In genomic region chr13:113664751-113665581, GRCh38 we compare ENCODE assay signal across 13 cellular contexts. TPM values are rescaled to one million over a fixed set of nuclear protein-coding genes. Genes with fewer than 3 reads are reported as not detected.
A peak's percentile ranks its signal among the peaks of the same experiment; 100 is the strongest.
DNase-seq lines count a peak whose midpoint lies in the region; ATAC-seq and TF ChIP-seq lines count a peak whose summit lies in the region.
"Had no signal": no experiment of that assay in that cellular context is flagged by ENCODE, and none has a peak within 500 bp of the region (broad histone marks: within the 10 kb centered on the region; RNA-seq: fewer than 3 reads in every experiment).

No MANE protein-coding gene starts in this region.

- H3K4me3 Mint-ChIP-seq in activated naive CD4-positive, alpha-beta T cell treated with anti-CD3 and anti-CD28 coated beads for 36 hours = no peak overlapping the region
- no peak overlapping the region for H3K4me3 Mint-ChIP-seq in osteocyte (ENCODE audit: unreplicated experiment)

- no peaks in the 10 kb centered on the region for H3K4me1 Mint-ChIP-seq in activated naive CD4-positive, alpha-beta T cell treated with anti-CD3 and anti-CD28 coated beads for 36 hours (ENCODE audit: low read depth)
- H3K4me1 Mint-ChIP-seq in osteocyte (ENCODE audit: unreplicated experiment) = no peaks in the 10 kb centered on the region

- H3K27me3 ChIP-seq in RWPE2 (ENCODE audit: insufficient read depth, poor library complexity, severe bottlenecking) (peaks cover 12% of the 10 kb centered on the region), suprapubic skin (no peaks in the 10 kb centered on the region)
- H3K27me3 ChIP-seq: thyroid gland had no signal

- H3K4me1 ChIP-seq in RWPE2 (ENCODE audit: insufficient read depth, poor library complexity, severe bottlenecking) (no peaks in the 10 kb centered on the region), suprapubic skin (no peaks in the 10 kb centered on the region)
- H3K4me1 ChIP-seq: psoas muscle, thyroid gland had no signal

- H3K27ac ChIP-seq in RWPE2 (ENCODE audit: poor library complexity, severe bottlenecking) = no peak overlapping the region
- H3K27ac ChIP-seq in suprapubic skin = no peak overlapping the region
- H3K27ac ChIP-seq: psoas muscle, thyroid gland had no signal

- H3K4me3 ChIP-seq in RWPE2 (ENCODE audit: severe bottlenecking) (no peak overlapping the region), suprapubic skin (no peak overlapping the region)
- H3K4me3 ChIP-seq: psoas muscle, thyroid gland had no signal

- no peak for TF ChIP-seq POLR2A in suprapubic skin (IDR thresholded peaks at IDR 0.05)

- TF ChIP-seq CTCF in RWPE2 (IDR thresholded peaks at IDR 0.05; ENCODE audit: poor library complexity, severe bottlenecking) (no peak), suprapubic skin (IDR thresholded peaks at IDR 0.05) (no peak), osteocyte (IDR thresholded peaks at IDR 0.05) (no peak)

- peaks cover 11% of the 10 kb centered on the region for H3K9me3 Mint-ChIP-seq in activated naive CD4-positive, alpha-beta T cell treated with anti-CD3 and anti-CD28 coated beads for 36 hours
- H3K9me3 Mint-ChIP-seq in osteocyte (ENCODE audit: unreplicated experiment) = peaks cover 20% of the 10 kb centered on the region

- no peak for TF ChIP-seq EP300 in suprapubic skin (IDR thresholded peaks at IDR 0.05)

- intact Hi-C loops in activated naive CD4-positive, alpha-beta T cell treated with anti-CD3 and anti-CD28 coated beads for 36 hours (cut with micrococcal nuclease) = no loop called here

- CTCF ChIA-PET in activated naive CD4-positive, alpha-beta T cell treated with anti-CD3 and anti-CD28 coated beads for 36 hours (lab: Charles Lee) = no interaction called here

- H3K9me3 ChIP-seq in RWPE2 (ENCODE audit: severe bottlenecking) (peaks cover 8% of the 10 kb centered on the region), suprapubic skin (peaks cover 14% of the 10 kb centered on the region)
- H3K9me3 ChIP-seq: thyroid gland had no signal

- ATAC-seq in RWPE2 (ENCODE audit: low read depth) = no peak
- ATAC-seq in left lobe of liver = peak; percentile 36
- ATAC-seq in HG03196 (IDR thresholded peaks at IDR 0.05; ENCODE audit: unreplicated experiment) = no peak
- ATAC-seq: psoas muscle had no signal

- no peak overlapping the region for H3K27ac Mint-ChIP-seq in activated naive CD4-positive, alpha-beta T cell treated with anti-CD3 and anti-CD28 coated beads for 36 hours
- H3K27ac Mint-ChIP-seq in osteocyte (ENCODE audit: unreplicated experiment) = no peak overlapping the region

- DNase-seq in activated naive CD4-positive, alpha-beta T cell treated with anti-CD3 and anti-CD28 coated beads for 36 hours = peak; percentile 3
- no peak for DNase-seq in activated naive CD4-positive, alpha-beta T cell treated with Interleukin-2 at 50 U/mL for 16 hours
- peak; percentile 39 for DNase-seq in RWPE2 (ENCODE audit: low spot score)
- no peak for DNase-seq in left lobe of liver (ENCODE audit: low spot score)
- peak; percentile 39 to 74 for DNase-seq in suprapubic skin (ENCODE audit: low spot score in 2 of 2)
- DNase-seq in osteocyte (ENCODE audit: extremely low spot score, unreplicated experiment) = no peak
- DNase-seq in NCI-H2107 (lab: John Stamatoyannopoulos, UW) = no peak
- DNase-seq: activated CD8-positive, alpha-beta memory T cell treated with anti-CD3 and anti-CD28 coated beads, Interleukin-2, amount 50 U/mL, for 48 hours; Calu3; NCI-H1105 treated with DMSO at 0.1 percent for 48 hours; thyroid gland had no signal

- WGBS in suprapubic skin = 74% methylated on average over 21 of the region's 21 CpGs

- no peaks in the 10 kb centered on the region for H3K27me3 Mint-ChIP-seq in activated naive CD4-positive, alpha-beta T cell treated with anti-CD3 and anti-CD28 coated beads for 36 hours (ENCODE audit: low read depth)
- H3K27me3 Mint-ChIP-seq in osteocyte (ENCODE audit: unreplicated experiment) = peaks cover 26% of the 10 kb centered on the region

- H3K36me3 ChIP-seq in RWPE2 (ENCODE audit: low read depth) (no peaks in the 10 kb centered on the region), suprapubic skin (no peaks in the 10 kb centered on the region)
- H3K36me3 ChIP-seq: thyroid gland had no signal

- H3K36me3 Mint-ChIP-seq in activated naive CD4-positive, alpha-beta T cell treated with anti-CD3 and anti-CD28 coated beads for 36 hours (ENCODE audit: low read depth) = no peaks in the 10 kb centered on the region
- H3K36me3 Mint-ChIP-seq in osteocyte (ENCODE audit: unreplicated experiment) = peaks cover 2% of the 10 kb centered on the region

RNA-seq across cellular contexts. Expression of gene GRK1, which starts 2.1 kb away (rescaled TPM):
- total RNA-seq in activated naive CD4-positive, alpha-beta T cell treated with anti-CD3 and anti-CD28 coated beads for 36 hours = under 1 TPM in 1 of 2 experiments, not detected in 1; 0.10 TPM
- total RNA-seq in left lobe of liver (not detected), suprapubic skin (not detected), osteocyte (0.24 TPM in 1 of 2 replicates, not detected in the other)
- total RNA-seq: Calu3 had no signal

RNA-seq across cellular contexts. Expression of gene ATP4B, which starts 7.0 kb away (rescaled TPM):
- total RNA-seq in activated naive CD4-positive, alpha-beta T cell treated with anti-CD3 and anti-CD28 coated beads for 36 hours = not detected
- total RNA-seq in left lobe of liver (not detected), suprapubic skin (not detected), osteocyte (not detected in 2 replicates)
- total RNA-seq: Calu3, psoas muscle, thyroid gland had no signal

Comparison
In these comparisons a context has a peak if more than half of its experiments do, and no peak if none do; other contexts are left out.
1. DNase-seq: peak in activated naive CD4-positive, alpha-beta T cell treated with anti-CD3 and anti-CD28 coated beads for 36 hours (single experiment), RWPE2 (single experiment) and suprapubic skin (2 of 2); none in activated naive CD4-positive, alpha-beta T cell treated with Interleukin-2 at 50 U/mL for 16 hours (single experiment), left lobe of liver (single experiment), osteocyte (single experiment) and NCI-H2107 (single experiment).